Comparison of ENCODE assay signal across 9 cellular contexts in the genomic region with DNA sequence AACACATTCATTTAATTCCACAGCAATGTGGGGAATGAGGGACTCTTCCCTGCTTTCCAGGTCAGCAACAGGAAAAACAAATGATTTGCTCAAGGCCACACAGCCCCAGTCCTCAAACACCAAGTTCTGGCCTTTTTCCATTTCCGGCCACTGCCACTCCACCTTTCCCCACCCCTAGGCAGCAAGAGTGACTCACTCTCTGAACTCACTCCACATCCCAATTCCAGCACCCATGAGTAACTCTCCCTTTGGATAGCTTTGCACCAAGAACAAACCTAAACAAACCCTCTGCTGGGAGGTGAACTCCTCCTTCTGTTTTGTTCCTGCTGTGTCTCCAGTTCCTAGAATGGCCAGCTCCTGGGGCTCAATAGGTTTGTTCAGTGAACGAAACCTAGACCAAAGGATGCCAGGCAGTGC. TPM values are rescaled to one million over a fixed set of nuclear protein-coding genes. Genes with fewer than 3 reads are reported as not detected.
A peak's percentile ranks its signal among the peaks of the same experiment; 100 is the strongest.
DNase-seq lines count a peak whose midpoint lies in the region; ATAC-seq and TF ChIP-seq lines count a peak whose summit lies in the region.
"Had no signal": no experiment of that assay in that cellular context is flagged by ENCODE, and none has a peak within 500 bp of the region (broad histone marks: within the 10 kb centered on the region; RNA-seq: fewer than 3 reads in every experiment).

No MANE protein-coding gene starts in this region.

- H3K36me3 Mint-ChIP-seq in activated naive CD4-positive, alpha-beta T cell treated with anti-CD3 and anti-CD28 coated beads, Interleukin-2, amount 10 ng/mL, durations not matched to agents 7 days and 5 days, result no peaks in the 10 kb centered on the region
- no peaks in the 10 kb centered on the region for H3K36me3 Mint-ChIP-seq in activated naive CD4-positive, alpha-beta T cell treated with anti-CD3 and anti-CD28 coated beads for 36 hours (ENCODE audit: low read depth)

- no peaks in the 10 kb centered on the region for H3K9me3 Mint-ChIP-seq in activated naive CD4-positive, alpha-beta T cell treated with anti-CD3 and anti-CD28 coated beads, Interleukin-2, amount 10 ng/mL, durations not matched to agents 7 days and 5 days
- no peaks in the 10 kb centered on the region for H3K9me3 Mint-ChIP-seq in activated naive CD4-positive, alpha-beta T cell treated with anti-CD3 and anti-CD28 coated beads for 36 hours

- CTCF ChIA-PET in activated naive CD4-positive, alpha-beta T cell treated with anti-CD3 and anti-CD28 coated beads, Interleukin-2, amount 10 ng/mL, durations not matched to agents 7 days and 5 days (lab: Charles Lee), result interaction anchor here (1.7 to 5.8 kb wide), 4 partner anchors 76 to 214 kb away, joined by 5 to 109 read pairs (median 18); no protein-coding TSS in a partner anchor
- CTCF ChIA-PET in activated naive CD4-positive, alpha-beta T cell treated with anti-CD3 and anti-CD28 coated beads for 36 hours (lab: Charles Lee), result interaction anchor here (0.6 to 6.0 kb wide), 7 partner anchors 19 to 216 kb away, joined by 3 to 69 read pairs (median 6); a partner anchor contains a TSS

- no peak overlapping the region for H3K4me3 ChIP-seq in lower leg skin (ENCODE audit: low read depth, poor library complexity, severe bottlenecking)

- no peak for ATAC-seq in GM18867 (IDR thresholded peaks at IDR 0.05; ENCODE audit: unreplicated experiment)

- no peak for TF ChIP-seq CTCF in lower leg skin (IDR thresholded peaks at IDR 0.05)

- H3K4me1 Mint-ChIP-seq in activated naive CD4-positive, alpha-beta T cell treated with anti-CD3 and anti-CD28 coated beads, Interleukin-2, amount 10 ng/mL, durations not matched to agents 7 days and 5 days, result peaks cover 6% of the 10 kb centered on the region
- H3K4me1 Mint-ChIP-seq in activated naive CD4-positive, alpha-beta T cell treated with anti-CD3 and anti-CD28 coated beads for 36 hours (ENCODE audit: low read depth), result peaks cover 6% of the 10 kb centered on the region

- DNase-seq in activated naive CD4-positive, alpha-beta T cell treated with anti-CD3 and anti-CD28 coated beads, Interleukin-2, amount 10 ng/mL, durations not matched to agents 7 days and 5 days, result no peak
- no peak for DNase-seq in activated naive CD4-positive, alpha-beta T cell treated with anti-CD3 and anti-CD28 coated beads for 36 hours
- DNase-seq in brain pericyte (ENCODE audit: low read depth, low spot score) (peak; percentile 43), lower leg skin (ENCODE audit: low spot score in 2 of 2) (peak; percentile 70 to 94), ureter (ENCODE audit: low spot score) (peak; percentile 84), cerebellum (ENCODE audit: low spot score) (no peak), NCI-H82 treated with DMSO at 0.1 percent for 48 hours (lab: John Stamatoyannopoulos, UW; ENCODE audit: unreplicated experiment) (no peak)
- DNase-seq: SHP77 had no signal

- peaks cover 74% of the 10 kb centered on the region for H3K27me3 Mint-ChIP-seq in activated naive CD4-positive, alpha-beta T cell treated with anti-CD3 and anti-CD28 coated beads, Interleukin-2, amount 10 ng/mL, durations not matched to agents 7 days and 5 days
- H3K27me3 Mint-ChIP-seq in activated naive CD4-positive, alpha-beta T cell treated with anti-CD3 and anti-CD28 coated beads for 36 hours (ENCODE audit: low read depth), result peaks cover 17% of the 10 kb centered on the region

- peak overlapping the region; percentile 52 for H3K4me3 Mint-ChIP-seq in activated naive CD4-positive, alpha-beta T cell treated with anti-CD3 and anti-CD28 coated beads, Interleukin-2, amount 10 ng/mL, durations not matched to agents 7 days and 5 days
- no peak overlapping the region for H3K4me3 Mint-ChIP-seq in activated naive CD4-positive, alpha-beta T cell treated with anti-CD3 and anti-CD28 coated beads for 36 hours

- intact Hi-C loops in activated naive CD4-positive, alpha-beta T cell treated with anti-CD3 and anti-CD28 coated beads for 36 hours (cut with micrococcal nuclease), result no loop called here
- intact Hi-C loops in lower leg skin (cut with DNase I; ENCODE audit: low total_unique reads), result loop anchor here (5.0 to 10.0 kb wide), 3 partner anchors 218 to 813 kb away; no protein-coding TSS in a partner anchor

- 32 to 39% methylated on average over 2 of the region's 2 CpGs for WGBS in lower leg skin, 2 donors

- H3K27ac Mint-ChIP-seq in activated naive CD4-positive, alpha-beta T cell treated with anti-CD3 and anti-CD28 coated beads, Interleukin-2, amount 10 ng/mL, durations not matched to agents 7 days and 5 days, result no peak overlapping the region
- no peak overlapping the region for H3K27ac Mint-ChIP-seq in activated naive CD4-positive, alpha-beta T cell treated with anti-CD3 and anti-CD28 coated beads for 36 hours

- TF ChIP-seq POLR2A in lower leg skin (IDR thresholded peaks at IDR 0.05), result no peak

RNA-seq across cellular contexts. Expression of a gene that starts 30.4 kb away (rescaled TPM):
- total RNA-seq in activated naive CD4-positive, alpha-beta T cell treated with anti-CD3 and anti-CD28 coated beads for 36 hours, result not detected
- total RNA-seq in lower leg skin (10 to 100 TPM; 10.6 to 34.1 (median 22.4) TPM), ureter (59.7 TPM), cerebellum (0.64 TPM)

Comparison
In these comparisons a context has a peak if more than half of its experiments do, and no peak if none do; other contexts are left out.
1. DNase-seq: peak in brain pericyte (single experiment), lower leg skin (2 of 2) and ureter (single experiment); none in activated naive CD4-positive, alpha-beta T cell treated with anti-CD3 and anti-CD28 coated beads, Interleukin-2, amount 10 ng/mL, durations not matched to agents 7 days and 5 days (single experiment), activated naive CD4-positive, alpha-beta T cell treated with anti-CD3 and anti-CD28 coated beads for 36 hours (single experiment), cerebellum (single experiment) and NCI-H82 treated with DMSO at 0.1 percent for 48 hours (single experiment).